ENCODE assay signal across 8 cellular contexts in genomic region chr2:71510196-71510807, GRCh38. TPM values are rescaled to one million over a fixed set of nuclear protein-coding genes. Genes with fewer than 3 reads are reported as not detected.
DNase-seq lines count a peak whose midpoint lies in the region; ATAC-seq and TF ChIP-seq lines count a peak whose summit lies in the region.

No MANE protein-coding gene starts in this region.

- H3K27me3 ChIP-seq in Loucy (ENCODE audit: insufficient read depth, low read length, poor library complexity, severe bottlenecking) (no peaks in the 10 kb centered on the region), right cardiac atrium (ENCODE audit: control insufficient read depth, insufficient read depth) (no peaks in the 10 kb centered on the region)

- intact Hi-C loops in right cardiac atrium (cut with DNase I) = loop anchor here (5.0 kb wide), 2 partner anchors 208 to 213 kb away; no protein-coding TSS in a partner anchor
- intact Hi-C loops in sciatic nerve (cut with DNase I) = loop anchor here (5.0 kb wide), 2 partner anchors 213 to 288 kb away; no protein-coding TSS in a partner anchor

- H3K27ac ChIP-seq in right cardiac atrium (ENCODE audit: low read length) = no peak overlapping the region

- DNase-seq in ACHN = peak; percentile 67
- peak; percentile 87 for DNase-seq in GM13976 (ENCODE audit: low spot score)
- peak; percentile 26 to 69 (median 54) for DNase-seq in T-helper 1 cell
- peak; percentile 34 for DNase-seq in amniotic epithelial cell (ENCODE audit: low read depth)
- DNase-seq in right cardiac atrium = peak; percentile 69 to 85 (median 84)
- DNase-seq in sciatic nerve (ENCODE audit: low spot score) = peak; percentile 84

- 19% methylated on average over 6 of the region's 6 CpGs for WGBS in right cardiac atrium

- no peaks in the 10 kb centered on the region for H3K79me2 ChIP-seq in Loucy (ENCODE audit: insufficient read depth, low read length)

- no peaks in the 10 kb centered on the region for H3F3A ChIP-seq in Loucy (ENCODE audit: low read depth)

- H3K36me3 ChIP-seq in Loucy (ENCODE audit: insufficient read depth, low read length) = no peaks in the 10 kb centered on the region

- in situ Hi-C loops in ACHN (cut with HindIII; ENCODE audit: low pct_ligation_motif_present, low pct_unique_long_range_greater_than_20kb, low sequenced_read_pairs) (loop anchor here (10.0 kb wide), 1 partner anchor 56 kb away; the partner anchor contains the start of gene DYSF), GM13976 (cut with MboI; ENCODE audit: low sequenced_read_pairs, unreplicated experiment) (loop anchor here (5.0 to 25.0 kb wide), 2 partner anchors 208 to 473 kb away; no protein-coding TSS in a partner anchor)

- H3K9me2 ChIP-seq in Loucy (replicated peaks; ENCODE audit: low read depth, low read length) = no peaks in the 10 kb centered on the region

- peak; percentile 26 to 52 for ATAC-seq in right cardiac atrium
- peak; percentile 61 for ATAC-seq in sciatic nerve
- ATAC-seq in HG02938 (IDR thresholded peaks at IDR 0.05; ENCODE audit: unreplicated experiment) = no peak

- H4K20me1 ChIP-seq in Loucy (ENCODE audit: insufficient read depth, low read length, poor library complexity, severe bottlenecking) = no peaks in the 10 kb centered on the region

- H3K4me2 ChIP-seq in Loucy (ENCODE audit: low read depth, low read length, poor library complexity, severe bottlenecking) = no peak overlapping the region

- H3K4me1 ChIP-seq in Loucy (ENCODE audit: insufficient read depth, low read length, poor library complexity, severe bottlenecking) (no peaks in the 10 kb centered on the region), right cardiac atrium (ENCODE audit: control insufficient read depth, insufficient read depth, low read length) (peaks cover 3% of the 10 kb centered on the region)

- H3K4me3 ChIP-seq in Loucy (ENCODE audit: low read length, poor library complexity, severe bottlenecking) (no peak overlapping the region), right cardiac atrium (ENCODE audit: low read length) (no peak overlapping the region)

- H3K9me3 ChIP-seq in Loucy (ENCODE audit: insufficient read depth, low read depth, low read length) = no peaks in the 10 kb centered on the region
- H3K9me3 ChIP-seq in right cardiac atrium (ENCODE audit: control insufficient read depth, low read length) = no peaks in the 10 kb centered on the region

- TF ChIP-seq CTCF in GM13976 (IDR thresholded peaks at IDR 0.05; ENCODE audit: borderline replicate concordance, control extremely low read depth, extremely low read depth, insufficient read depth, missing control alignments) (peak; percentile 82), Loucy (conservative IDR thresholded peaks at IDR 0.05; ENCODE audit: low read length) (peak; percentile 96)

- H2AFZ ChIP-seq in Loucy (ENCODE audit: low read length) = no peak overlapping the region

- H3K9ac ChIP-seq in Loucy (ENCODE audit: low read depth, low read length, poor library complexity, severe bottlenecking) = no peak overlapping the region

RNA-seq across cellular contexts. Expression of gene DYSF, which starts 56.9 kb away (rescaled TPM):
- total RNA-seq in right cardiac atrium = 10 to 100 TPM; 42.0 to 49.4 (median 43.8) TPM
- polyA plus RNA-seq in right cardiac atrium = 36.7 TPM
- total RNA-seq in sciatic nerve = 21.8 TPM

Comparison
In these comparisons a context has a peak if more than half of its experiments do, and no peak if none do; other contexts are left out.
1. DNase-seq: peak in every context shown above with its lines; median percentile 87 in GM13976; 84 in right cardiac atrium; 84 in sciatic nerve; 67 in ACHN; 54 in T-helper 1 cell; 34 in amniotic epithelial cell.